Comparison of ENCODE assay signal across 8 cellular contexts in the genomic region with DNA sequence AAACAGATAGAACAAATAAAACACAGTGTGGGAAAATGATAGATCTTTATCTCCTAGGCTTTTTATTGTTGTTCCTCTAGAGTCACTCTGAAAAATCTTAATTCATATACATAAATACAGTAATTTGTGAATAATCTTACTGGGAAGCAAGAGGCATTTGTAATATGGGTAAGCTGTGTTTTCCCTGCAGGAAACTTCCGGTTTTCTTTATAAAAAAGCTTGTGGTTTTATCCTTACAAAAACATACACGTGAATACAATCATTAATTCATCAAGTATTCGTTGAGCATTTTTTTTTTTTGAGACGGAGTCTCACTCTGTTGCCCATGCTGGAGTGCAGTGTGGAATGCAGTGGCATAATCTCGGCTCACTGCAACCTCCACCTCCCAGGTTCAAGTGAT.
"Had no signal": no experiment of that assay in that cellular context is flagged by ENCODE, and none has a peak within 500 bp of the region (broad histone marks: within the 10 kb centered on the region; RNA-seq: fewer than 3 reads in every experiment).

No MANE protein-coding gene starts in this region.

- H3K9ac ChIP-seq: GM23248 had no signal

- DNase-seq: GM23248, GOT3, H7, H9, HCEC 1CT, HFFc6 had no signal

- H3K9me3 ChIP-seq: HAP-1 had no signal

- H3K4me1 ChIP-seq: HAP-1 had no signal

- H3K36me3 ChIP-seq: HAP-1 had no signal

- H3K27ac ChIP-seq: GM23248 had no signal

- H3K4me3 ChIP-seq: GM23248, GM23338, HAP-1 had no signal
